ENCODE assay signal across 8 cellular contexts in the genomic region with DNA sequence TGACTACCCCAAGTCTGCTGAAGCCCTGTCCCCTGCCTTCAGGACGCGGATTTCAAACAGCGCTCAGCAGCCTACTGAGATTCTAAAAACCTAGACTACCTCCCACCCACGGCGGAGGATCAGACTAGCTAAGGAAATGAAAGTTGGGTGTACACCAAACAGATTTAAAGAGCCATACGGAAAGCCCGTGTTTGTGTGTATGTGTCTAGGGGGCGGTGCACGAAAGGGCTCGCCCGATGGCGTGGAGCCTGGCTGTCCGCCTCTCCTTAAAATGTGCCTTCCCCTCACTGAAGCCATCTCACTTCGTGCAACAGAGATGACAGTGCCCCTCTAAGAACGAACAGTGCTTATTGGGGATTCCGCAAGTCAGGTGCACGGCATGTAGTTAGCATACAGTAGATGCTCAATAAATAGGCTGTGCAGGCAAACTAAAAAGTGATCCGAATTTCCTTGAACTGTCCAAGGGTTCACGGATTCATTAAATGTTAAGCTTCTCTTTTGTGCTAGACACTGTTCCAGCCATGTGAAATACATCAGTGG. TPM values are rescaled to one million over a fixed set of nuclear protein-coding genes. Genes with fewer than 3 reads are reported as not detected.
DNase-seq lines count a peak whose midpoint lies in the region; ATAC-seq and TF ChIP-seq lines count a peak whose summit lies in the region.

No MANE protein-coding gene starts in this region.

- peak overlapping the region; percentile 89 to 95 for H3K4me3 Mint-ChIP-seq in stimulated activated naive B cell treated with anti-CD40 and anti-IgM and Interleukin-4, amounts not matched to agents 10 μg/mL and 1 μg/mL and 100 μg/mL, for 72 hours

- H3K9me3 ChIP-seq in BE2C: no peaks in the 10 kb centered on the region

- no peaks in the 10 kb centered on the region for H3K4me1 ChIP-seq in BE2C

- H3K36me3 Mint-ChIP-seq in activated naive CD4-positive, alpha-beta T cell treated with anti-CD3 and anti-CD28 coated beads, Interleukin-2, amount 50 U/mL, for 72 hours: peaks cover 15 to 21% of the 10 kb centered on the region in 2 donors
- peaks cover 13 to 22% of the 10 kb centered on the region in 2 donors for H3K36me3 Mint-ChIP-seq in stimulated activated naive B cell treated with anti-CD40 and anti-IgM and Interleukin-4, amounts not matched to agents 10 μg/mL and 1 μg/mL and 100 μg/mL, for 72 hours

- no peaks in the 10 kb centered on the region for H3K9me3 Mint-ChIP-seq in activated naive CD4-positive, alpha-beta T cell treated with anti-CD3 and anti-CD28 coated beads, Interleukin-2, amount 50 U/mL, for 72 hours
- no peaks in the 10 kb centered on the region for H3K9me3 Mint-ChIP-seq in stimulated activated naive B cell treated with anti-CD40 and anti-IgM and Interleukin-4, amounts not matched to agents 10 μg/mL and 1 μg/mL and 100 μg/mL, for 72 hours

- H3K27me3 Mint-ChIP-seq in stimulated activated naive B cell treated with anti-CD40 and anti-IgM and Interleukin-4, amounts not matched to agents 10 μg/mL and 1 μg/mL and 100 μg/mL, for 72 hours: peaks cover 6 to 7% of the 10 kb centered on the region in 2 donors

- TF ChIP-seq CTCF in BE2C (IDR thresholded peaks at IDR 0.05; ENCODE audit: low read depth, low read length): no peak

- H3K27me3 ChIP-seq in BE2C: no peaks in the 10 kb centered on the region

- ATAC-seq in activated naive CD4-positive, alpha-beta T cell treated with anti-CD3 and anti-CD28 coated beads, Interleukin-2, amount 50 U/mL, for 72 hours: no peak
- ATAC-seq in stimulated activated naive B cell treated with anti-CD40 and anti-IgM and Interleukin-4, amounts not matched to agents 10 μg/mL and 1 μg/mL and 100 μg/mL, for 72 hours (replicated peaks): peak; percentile 10 to 17
- ATAC-seq in HG03097 (IDR thresholded peaks at IDR 0.05; ENCODE audit: low FRiP score, unreplicated experiment): no peak

- peak overlapping the region; percentile 84 for H3K4me3 ChIP-seq in BE2C (ENCODE audit: low read depth, low read length)
- peak overlapping the region; percentile 80 for H3K4me3 ChIP-seq in Jurkat, Clone E6-1 (ENCODE audit: low read length)

- H3K27ac Mint-ChIP-seq in activated naive CD4-positive, alpha-beta T cell treated with anti-CD3 and anti-CD28 coated beads, Interleukin-2, amount 50 U/mL, for 72 hours: peak overlapping the region; percentile 93
- peak overlapping the region; percentile 100 for H3K27ac Mint-ChIP-seq in stimulated activated naive B cell treated with anti-CD40 and anti-IgM and Interleukin-4, amounts not matched to agents 10 μg/mL and 1 μg/mL and 100 μg/mL, for 72 hours

- no peak for DNase-seq in BE2C
- DNase-seq in Jurkat, Clone E6-1 (ENCODE audit: low read depth, low spot score): no peak
- peak in 1 of 2 donors; percentile 41 for DNase-seq in activated naive CD4-positive, alpha-beta T cell treated with anti-CD3 and anti-CD28 coated beads, Interleukin-2, amount 50 U/mL, for 72 hours (ENCODE audit: low spot score in 2 of 2)
- DNase-seq in iris pigment epithelial cell (ENCODE audit: low read depth): peak; percentile 40
- DNase-seq in stimulated activated naive B cell treated with anti-CD40 and anti-IgM and Interleukin-4, amounts not matched to agents 10 μg/mL and 1 μg/mL and 100 μg/mL, for 72 hours: peak; percentile 41
- DNase-seq in iPS-NIHi11 (ENCODE audit: low spot score): no peak
- DNase-seq in NCI-H510A (lab: John Stamatoyannopoulos, UW): no peak

- H3K4me1 Mint-ChIP-seq in stimulated activated naive B cell treated with anti-CD40 and anti-IgM and Interleukin-4, amounts not matched to agents 10 μg/mL and 1 μg/mL and 100 μg/mL, for 72 hours: peaks cover 37 to 54% of the 10 kb centered on the region in 2 donors

- H3K36me3 ChIP-seq in BE2C: peaks cover 41% of the 10 kb centered on the region

RNA-seq across cellular contexts. Expression of gene LENG1, which starts 0.6 kb away (rescaled TPM):
- 56.4 TPM for polyA plus RNA-seq in BE2C (2012; ENCODE audit: insufficient read depth, insufficient read length, low read depth)
- polyA plus RNA-seq in Jurkat, Clone E6-1 (2012; ENCODE audit: insufficient read depth, insufficient read length): 18.9 TPM
- 1 to 10 TPM; 3.5 to 6.1 TPM for total RNA-seq in activated naive CD4-positive, alpha-beta T cell treated with anti-CD3 and anti-CD28 coated beads, Interleukin-2, amount 50 U/mL, for 72 hours

RNA-seq across cellular contexts. Expression of gene TMC4, which starts 14.1 kb away (rescaled TPM):
- not detected for polyA plus RNA-seq in BE2C (2012; ENCODE audit: insufficient read depth, insufficient read length, low read depth)
- 1.9 TPM for polyA plus RNA-seq in Jurkat, Clone E6-1 (2012; ENCODE audit: insufficient read depth, insufficient read length)
- total RNA-seq in activated naive CD4-positive, alpha-beta T cell treated with anti-CD3 and anti-CD28 coated beads, Interleukin-2, amount 50 U/mL, for 72 hours: not detected

RNA-seq across cellular contexts. Expression of gene CNOT3, which starts 21.3 kb away (rescaled TPM):
- polyA plus RNA-seq in BE2C (2012; ENCODE audit: insufficient read depth, insufficient read length, low read depth): 70.5 TPM
- 74.2 TPM for polyA plus RNA-seq in Jurkat, Clone E6-1 (2012; ENCODE audit: insufficient read depth, insufficient read length)
- total RNA-seq in activated naive CD4-positive, alpha-beta T cell treated with anti-CD3 and anti-CD28 coated beads, Interleukin-2, amount 50 U/mL, for 72 hours: 10 to 100 TPM; 57.3 to 59.9 TPM

RNA-seq across cellular contexts. Expression of gene MBOAT7, which starts 30.5 kb away (rescaled TPM):
- 14.1 TPM for polyA plus RNA-seq in BE2C (2012; ENCODE audit: insufficient read depth, insufficient read length, low read depth)
- 50.3 TPM for polyA plus RNA-seq in Jurkat, Clone E6-1 (2012; ENCODE audit: insufficient read depth, insufficient read length)
- 10 to 100 TPM; 56.8 to 97.2 TPM for total RNA-seq in activated naive CD4-positive, alpha-beta T cell treated with anti-CD3 and anti-CD28 coated beads, Interleukin-2, amount 50 U/mL, for 72 hours

RNA-seq across cellular contexts. Expression of gene TSEN34, which starts 32.2 kb away (rescaled TPM):
- polyA plus RNA-seq in BE2C (2012; ENCODE audit: insufficient read depth, insufficient read length, low read depth): 27.7 TPM
- 20.6 TPM for polyA plus RNA-seq in Jurkat, Clone E6-1 (2012; ENCODE audit: insufficient read depth, insufficient read length)
- total RNA-seq in activated naive CD4-positive, alpha-beta T cell treated with anti-CD3 and anti-CD28 coated beads, Interleukin-2, amount 50 U/mL, for 72 hours: 10 to 100 TPM; 10.2 to 15.8 TPM

Comparison
In these comparisons a context has a peak if more than half of its experiments do, and no peak if none do; other contexts are left out.
1. DNase-seq: peak in iris pigment epithelial cell (single experiment) and stimulated activated naive B cell treated with anti-CD40 and anti-IgM and Interleukin-4, amounts not matched to agents 10 μg/mL and 1 μg/mL and 100 μg/mL, for 72 hours (single experiment); none in BE2C (single experiment), Jurkat, Clone E6-1 (single experiment), iPS-NIHi11 (single experiment) and NCI-H510A (single experiment).
2. ATAC-seq: peak in stimulated activated naive B cell treated with anti-CD40 and anti-IgM and Interleukin-4, amounts not matched to agents 10 μg/mL and 1 μg/mL and 100 μg/mL, for 72 hours (2 of 2); none in activated naive CD4-positive, alpha-beta T cell treated with anti-CD3 and anti-CD28 coated beads, Interleukin-2, amount 50 U/mL, for 72 hours (0 of 2) and HG03097 (single experiment).